8 cellular contexts compared by ENCODE assay signal in the genomic region with DNA sequence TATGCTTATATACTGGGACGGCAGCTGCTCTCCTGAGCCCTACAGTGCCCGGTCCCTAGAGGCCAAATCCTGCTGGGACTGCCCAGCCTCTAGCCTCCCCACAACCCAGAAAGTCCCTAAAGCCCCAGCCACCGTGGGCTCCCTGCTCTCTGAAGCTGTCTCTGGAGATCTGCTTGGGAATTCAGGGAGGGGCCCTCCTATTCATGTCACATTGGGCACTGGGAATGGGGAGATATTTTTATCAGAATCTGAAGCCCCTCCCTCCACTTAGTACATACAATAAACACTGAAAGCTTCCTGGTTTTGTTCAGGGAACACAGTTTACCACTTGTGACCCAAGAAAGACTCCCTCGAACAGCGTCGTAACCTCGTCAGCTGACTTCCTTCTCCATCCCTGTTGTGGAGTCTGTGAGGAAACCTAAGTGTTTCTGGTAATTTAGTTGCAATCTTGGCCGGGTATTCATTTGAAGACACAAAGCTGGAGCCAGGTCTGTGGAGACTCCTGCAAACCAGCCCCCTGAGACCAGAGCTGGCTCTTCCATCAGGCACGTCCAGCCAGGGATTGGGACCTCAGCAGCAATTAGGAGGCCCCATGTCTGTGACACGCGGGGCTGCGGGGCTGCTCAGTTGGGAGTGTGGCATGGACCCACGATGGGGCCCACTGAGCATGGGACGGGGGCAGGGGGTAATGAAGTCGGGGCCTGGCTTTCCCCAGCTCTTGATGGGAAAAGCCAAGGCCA. TPM values are rescaled to one million over a fixed set of nuclear protein-coding genes. Genes with fewer than 3 reads are reported as not detected.
DNase-seq lines count a peak whose midpoint lies in the region; ATAC-seq, FAIRE-seq and TF ChIP-seq lines count a peak whose summit lies in the region.

No MANE protein-coding gene starts in this region.

- H3K36me3 ChIP-seq in kidney (ENCODE audit: control insufficient read depth in 1 of 2, insufficient read depth in 2 of 2, low read length in 2 of 2) = peaks cover 8 to 29% of the 10 kb centered on the region in 2 donors

- H3K9ac ChIP-seq in kidney (ENCODE audit: low read length in 2 of 2) = peak overlapping the region; percentile 25 to 70

- no peak for TF ChIP-seq POLR2A in NB4 (IDR thresholded peaks at IDR 0.05; ENCODE audit: extremely low read depth, insufficient read length)

- H3K27ac ChIP-seq in kidney (ENCODE audit: low read depth in 2 of 2, low read length in 2 of 2) = peak overlapping the region; percentile 87 to 94

- ATAC-seq in stimulated activated memory B cell treated with anti-CD40 and anti-IgM and Interleukin-4, amounts not matched to agents 10 μg/mL and 1 μg/mL and 100 μg/mL, for 72 hours = no peak
- ATAC-seq in GM21619 (IDR thresholded peaks at IDR 0.05; ENCODE audit: unreplicated experiment) = no peak
- no peak for ATAC-seq in HG03442 (IDR thresholded peaks at IDR 0.05; ENCODE audit: unreplicated experiment)

- no peaks in the 10 kb centered on the region for H3K27me3 Mint-ChIP-seq in stimulated activated memory B cell treated with anti-CD40 and anti-IgM and Interleukin-4, amounts not matched to agents 10 μg/mL and 1 μg/mL and 100 μg/mL, for 72 hours

- peaks cover 0 to 37% of the 10 kb centered on the region in 2 donors for H3K4me1 ChIP-seq in kidney (ENCODE audit: control insufficient read depth in 1 of 2, insufficient read depth in 1 of 2, low read depth in 1 of 2, low read length in 2 of 2)

- H3K4me3 Mint-ChIP-seq in stimulated activated memory B cell treated with anti-CD40 and anti-IgM and Interleukin-4, amounts not matched to agents 10 μg/mL and 1 μg/mL and 100 μg/mL, for 72 hours = no peak overlapping the region

- DNase-seq in NB4 (ENCODE audit: low read depth) (peak; percentile 69), amniotic epithelial cell (ENCODE audit: low read depth) (peak; percentile 81), kidney (peak; percentile 79), NCI-H2081 (lab: John Stamatoyannopoulos, UW) (no peak), NCI-H1092 treated with DMSO at 0.1 percent for 48 hours (lab: John Stamatoyannopoulos, UW) (no peak)

- TF ChIP-seq CTCF in NB4 (IDR thresholded peaks at IDR 0.05; ENCODE audit: low read depth, low read length) (no peak), kidney (IDR thresholded peaks at IDR 0.05; ENCODE audit: borderline replicate concordance, extremely low read depth, insufficient read depth) (no peak)

- H3K9me3 Mint-ChIP-seq in stimulated activated memory B cell treated with anti-CD40 and anti-IgM and Interleukin-4, amounts not matched to agents 10 μg/mL and 1 μg/mL and 100 μg/mL, for 72 hours = no peaks in the 10 kb centered on the region

- peaks cover 34% of the 10 kb centered on the region for H3K4me1 Mint-ChIP-seq in stimulated activated memory B cell treated with anti-CD40 and anti-IgM and Interleukin-4, amounts not matched to agents 10 μg/mL and 1 μg/mL and 100 μg/mL, for 72 hours

- no peak for FAIRE-seq in kidney (lab: Jason Lieb, UNC)

- H3K27ac Mint-ChIP-seq in stimulated activated memory B cell treated with anti-CD40 and anti-IgM and Interleukin-4, amounts not matched to agents 10 μg/mL and 1 μg/mL and 100 μg/mL, for 72 hours = peak overlapping the region; percentile 24

- H3K36me3 Mint-ChIP-seq in stimulated activated memory B cell treated with anti-CD40 and anti-IgM and Interleukin-4, amounts not matched to agents 10 μg/mL and 1 μg/mL and 100 μg/mL, for 72 hours = peaks cover 44% of the 10 kb centered on the region

- H3K4me3 ChIP-seq in NB4 (ENCODE audit: low read depth, low read length) (no peak overlapping the region), kidney (ENCODE audit: low read length in 2 of 2) (no peak overlapping the region)

- intact Hi-C loops in kidney (cut with DNase I) = loop anchor here (5.0 kb wide), 1 partner anchor 50 kb away; no protein-coding TSS in a partner anchor

- H3K9me3 ChIP-seq in kidney (ENCODE audit: control insufficient read depth in 1 of 2, low read length in 2 of 2) = no peaks in the 10 kb centered on the region

RNA-seq across cellular contexts. Expression of a gene that starts 38.5 kb away (rescaled TPM):
- total RNA-seq in kidney = 65.4 TPM
- 15.6 TPM for polyA plus RNA-seq in kidney (ENCODE audit: insufficient read depth, low read depth, low replicate concordance)

RNA-seq across cellular contexts. Expression of a gene that starts 57.1 kb away (rescaled TPM):
- 110 TPM for total RNA-seq in kidney
- 31.2 TPM for polyA plus RNA-seq in kidney (ENCODE audit: insufficient read depth, low read depth, low replicate concordance)

Comparison
In these comparisons a context has a peak if more than half of its experiments do, and no peak if none do; other contexts are left out.
1. DNase-seq: peak in NB4 (single experiment), amniotic epithelial cell (single experiment) and kidney (single experiment); none in NCI-H2081 (0 of 2) and NCI-H1092 treated with DMSO at 0.1 percent for 48 hours (single experiment).